Comparison of ENCODE assay signal across 17 cellular contexts in the genomic region with DNA sequence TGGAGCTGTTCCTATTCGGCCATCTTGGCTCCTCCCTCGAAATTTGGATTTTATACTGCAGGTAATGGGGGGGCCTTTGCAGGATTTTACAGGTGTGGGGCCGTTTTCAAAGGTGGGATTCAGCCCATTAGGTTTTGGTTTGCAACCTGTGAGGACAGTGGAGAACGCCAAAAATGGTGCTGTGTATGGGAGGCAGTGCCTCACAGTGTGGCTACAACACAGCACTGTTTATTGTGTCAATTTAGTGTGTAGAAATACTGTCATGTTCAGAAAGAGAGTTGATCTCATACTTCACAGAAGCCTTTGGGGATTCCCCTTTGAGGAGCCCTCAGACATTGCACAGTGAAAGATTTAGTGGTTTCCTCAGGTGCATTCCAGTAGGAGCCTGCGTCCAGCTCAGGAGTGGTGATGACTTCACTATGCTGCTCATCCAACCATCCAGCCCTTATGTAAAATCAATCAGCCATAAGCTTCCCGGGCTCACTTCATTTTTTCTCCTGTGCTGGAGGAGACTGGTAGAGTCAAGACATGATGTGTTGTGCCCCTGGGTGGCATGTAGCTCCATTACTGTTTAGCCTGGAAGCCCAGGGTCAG.
DNase-seq lines count a peak whose midpoint lies in the region; TF ChIP-seq lines count a peak whose summit lies in the region.
"Had no signal": no experiment of that assay in that cellular context is flagged by ENCODE, and none has a peak within 500 bp of the region (broad histone marks: within the 10 kb centered on the region; RNA-seq: fewer than 3 reads in every experiment).

No MANE protein-coding gene starts in this region.

- H3K9me3 ChIP-seq in HUES64 (ENCODE audit: insufficient read depth, low read depth, low read length), result peaks cover 11% of the 10 kb centered on the region; the same call in 1 of the 2 replicates
- H3K9me3 ChIP-seq in esophagus muscularis mucosa, result no peaks in the 10 kb centered on the region
- H3K9me3 ChIP-seq in A673 (ENCODE audit: low read depth, low read length, poor library complexity, severe bottlenecking), result no peaks in the 10 kb centered on the region
- H3K9me3 ChIP-seq in osteoblast (ENCODE audit: low read depth, low read length), result no peaks in the 10 kb centered on the region
- H3K9me3 ChIP-seq: pancreas had no signal

- peaks cover 4% of the 10 kb centered on the region for H3K4me1 Mint-ChIP-seq in neural crest cell
- H3K4me1 Mint-ChIP-seq: activated naive CD4-positive, alpha-beta T cell treated with anti-CD3 and anti-CD28 coated beads, Interleukin-2, amount 10 ng/mL, durations not matched to agents 7 days and 5 days had no signal

- intact Hi-C loops in esophagus muscularis mucosa (cut with DNase I), result no loop called here
- intact Hi-C loops in A673 (cut with micrococcal nuclease; ENCODE audit: unreplicated experiment), result no loop called here

- H3K36me3 ChIP-seq in HUES64 (ENCODE audit: insufficient read depth, low read length) (no peaks in the 10 kb centered on the region), esophagus muscularis mucosa (no peaks in the 10 kb centered on the region), A673 (ENCODE audit: insufficient read depth, low read length, poor library complexity, severe bottlenecking) (no peaks in the 10 kb centered on the region), osteoblast (ENCODE audit: insufficient read depth, low read length) (no peaks in the 10 kb centered on the region)
- H3K36me3 ChIP-seq: pancreas had no signal

- peaks cover 17% of the 10 kb centered on the region for H3K36me3 Mint-ChIP-seq in neural crest cell (ENCODE audit: low read depth)
- H3K36me3 Mint-ChIP-seq: activated naive CD4-positive, alpha-beta T cell treated with anti-CD3 and anti-CD28 coated beads, Interleukin-2, amount 10 ng/mL, durations not matched to agents 7 days and 5 days had no signal

- TF ChIP-seq POLR2A in esophagus muscularis mucosa (IDR thresholded peaks at IDR 0.05; ENCODE audit: low read depth), result no peak

- WGBS in HUES64, result 77% methylated on average over 6 of the region's 6 CpGs
- WGBS in esophagus muscularis mucosa, result 86% methylated on average over 6 of the region's 6 CpGs

- peak overlapping the region; percentile 74 for H3K4me3 Mint-ChIP-seq in neural crest cell
- H3K4me3 Mint-ChIP-seq: activated naive CD4-positive, alpha-beta T cell treated with anti-CD3 and anti-CD28 coated beads, Interleukin-2, amount 10 ng/mL, durations not matched to agents 7 days and 5 days had no signal

- POLR2A ChIA-PET in GM10248 (lab: Yijun Ruan, JAX), result no interaction called here
- POLR2A ChIA-PET in A673 (lab: Charles Lee; ENCODE audit: low non-redundant PET), result no interaction called here

- no peak overlapping the region for H2AFZ ChIP-seq in osteoblast (ENCODE audit: low read length)

- peaks cover 17% of the 10 kb centered on the region for H3K9me3 Mint-ChIP-seq in neural crest cell
- H3K9me3 Mint-ChIP-seq: activated naive CD4-positive, alpha-beta T cell treated with anti-CD3 and anti-CD28 coated beads, Interleukin-2, amount 10 ng/mL, durations not matched to agents 7 days and 5 days had no signal

- no peak overlapping the region for H3K4me2 ChIP-seq in osteoblast (ENCODE audit: insufficient read depth, low read length)

- peaks cover 22% of the 10 kb centered on the region for H3K27me3 Mint-ChIP-seq in neural crest cell (ENCODE audit: low read depth)
- H3K27me3 Mint-ChIP-seq: activated naive CD4-positive, alpha-beta T cell treated with anti-CD3 and anti-CD28 coated beads, Interleukin-2, amount 10 ng/mL, durations not matched to agents 7 days and 5 days had no signal

- no peaks in the 10 kb centered on the region for H3K79me2 ChIP-seq in osteoblast (ENCODE audit: insufficient read depth, low read length)

- DNase-seq in GM10248 (ENCODE audit: extremely low spot score) (peak; percentile 37), esophagus muscularis mucosa (ENCODE audit: extremely low spot score) (peak; percentile 60), neural crest cell (ENCODE audit: low read depth, low spot score) (no peak), A673 (ENCODE audit: low spot score) (no peak), osteoblast (ENCODE audit: insufficient read length, low spot score, missing footprints) (no peak), HCEC 1CT (no peak), NCI-H146 (lab: John Stamatoyannopoulos, UW) (no peak)
- DNase-seq: activated CD4-positive, alpha-beta T cell treated with anti-CD3 and anti-CD28 coated beads for 48 hours; activated CD8-positive, alpha-beta memory T cell treated with anti-CD3 and anti-CD28 coated beads, Interleukin-2, amount 50 U/mL, for 48 hours; activated naive CD4-positive, alpha-beta T cell treated with anti-CD3 and anti-CD28 coated beads, Interleukin-2, amount 10 ng/mL, durations not matched to agents 7 days and 5 days; GF-D8; Karpas-422; NCI-H1105; pancreas; stimulated activated CD4-positive, alpha-beta T cell treated with anti-CD3 and anti-CD28 coated beads, Interleukin-4, amount 100 ng/mL, for 24 hours had no signal

- TF ChIP-seq EP300 in esophagus muscularis mucosa (IDR thresholded peaks at IDR 0.05), result no peak

- H3K27ac ChIP-seq in HUES64 (ENCODE audit: low read depth, low read length) (no peak overlapping the region; the same call in 1 of the 2 replicates), esophagus muscularis mucosa (replicated peaks in 1 of 4) (no peak overlapping the region), A673 (ENCODE audit: low read depth, low read length, poor library complexity, severe bottlenecking) (no peak overlapping the region), osteoblast (ENCODE audit: low read depth, low read length) (no peak overlapping the region)
- H3K27ac ChIP-seq: coronary artery, pancreas had no signal

- peak overlapping the region; percentile 56 for H3K4me3 ChIP-seq in HUES64 (ENCODE audit: low read length)
- no peak overlapping the region for H3K4me3 ChIP-seq in esophagus muscularis mucosa
- H3K4me3 ChIP-seq in A673 (ENCODE audit: low read depth, low read length, poor library complexity, severe bottlenecking), result no peak overlapping the region
- H3K4me3 ChIP-seq in osteoblast (ENCODE audit: insufficient read depth, low read length), result no peak overlapping the region
- H3K4me3 ChIP-seq: coronary artery had no signal

- H3K27me3 ChIP-seq in HUES64 (ENCODE audit: insufficient read depth, low read length) (0 out of 2 replicates have a peak, but pooled peaks cover 4% of the 10 kb centered on the region), esophagus muscularis mucosa (peaks cover 0 to 25% (median 0%) of the 10 kb centered on the region in 4 donors), A673 (replicated peaks; ENCODE audit: insufficient read depth, low read depth, low read length, poor library complexity) (peaks cover 8% of the 10 kb centered on the region), osteoblast (ENCODE audit: insufficient read depth, low read length) (no peaks in the 10 kb centered on the region)
- H3K27me3 ChIP-seq: pancreas had no signal

- TF ChIP-seq CTCF in GM10248 (IDR thresholded peaks at IDR 0.05; ENCODE audit: control extremely low read depth, extremely low read depth, low read depth, missing control alignments), result no peak
- no peak for TF ChIP-seq CTCF in esophagus muscularis mucosa (IDR thresholded peaks at IDR 0.05)
- TF ChIP-seq CTCF in neural crest cell (conservative IDR thresholded peaks at IDR 0.05), result no peak
- TF ChIP-seq CTCF in A673 (conservative IDR thresholded peaks at IDR 0.05; ENCODE audit: low read depth, low read length), result no peak
- TF ChIP-seq CTCF in osteoblast (IDR thresholded peaks at IDR 0.05; ENCODE audit: extremely low read depth, low read depth, low read length), result no peak

- CTCF ChIA-PET in GM10248 (lab: Yijun Ruan, JAX), result no interaction called here
- CTCF ChIA-PET in A673 (lab: Charles Lee), result interaction anchor here (0.6 kb wide), 1 partner anchor 179 kb away, joined by 3 read pairs; no protein-coding TSS in a partner anchor

- no peaks in the 10 kb centered on the region for H4K20me1 ChIP-seq in osteoblast (ENCODE audit: insufficient read depth, low read length)

- no peaks in the 10 kb centered on the region for H3K4me1 ChIP-seq in HUES64 (ENCODE audit: insufficient read depth, low read length)
- no peaks in the 10 kb centered on the region for H3K4me1 ChIP-seq in esophagus muscularis mucosa
- no peaks in the 10 kb centered on the region for H3K4me1 ChIP-seq in A673 (ENCODE audit: insufficient read depth, low read length, poor library complexity, severe bottlenecking)
- no peaks in the 10 kb centered on the region for H3K4me1 ChIP-seq in osteoblast (ENCODE audit: insufficient read depth, low read length)
- H3K4me1 ChIP-seq: pancreas had no signal

- BruUV-seq in A673 (replicated peaks; lab: Mats Ljungman, UMichigan), result no TSS peak

- H3K27ac Mint-ChIP-seq in neural crest cell (ENCODE audit: unreplicated experiment), result peak overlapping the region; percentile 92
- H3K27ac Mint-ChIP-seq: activated naive CD4-positive, alpha-beta T cell treated with anti-CD3 and anti-CD28 coated beads, Interleukin-2, amount 10 ng/mL, durations not matched to agents 7 days and 5 days had no signal

- peak overlapping the region; percentile 68 for H3K9ac ChIP-seq in HUES64 (ENCODE audit: low read depth, low read length)

Comparison
In these comparisons a context has a peak if more than half of its experiments do, and no peak if none do; other contexts are left out.
1. DNase-seq: peak in GM10248 (single experiment) and esophagus muscularis mucosa (single experiment); none in neural crest cell (single experiment), A673 (single experiment), osteoblast (single experiment), HCEC 1CT (single experiment) and NCI-H146 (single experiment).